ENCODE assay signal across 11 cellular contexts in genomic region chr17:64984181-64984580, GRCh38.
DNase-seq lines count a peak whose midpoint lies in the region; TF ChIP-seq lines count a peak whose summit lies in the region.
"Had no signal": no experiment of that assay in that cellular context is flagged by ENCODE, and none has a peak within 500 bp of the region (broad histone marks: within the 10 kb centered on the region; RNA-seq: fewer than 3 reads in every experiment).

No MANE protein-coding gene starts in this region.

- in situ Hi-C loops in mammary epithelial cell (cut with MboI; ENCODE audit: low sequenced_read_pairs in 2 of 2): loop anchor here in 1 of 2 donors (25.0 kb wide), 1 partner anchor 128 kb away; no protein-coding TSS in a partner anchor

- H3K4me1 Mint-ChIP-seq in dendritic cell treated with granulocyte-macrophage colony-stimulating factor and Interleukin-4, amounts not matched to agents 40 ng/mL and 50 ng/mL, for 4 days (ENCODE audit: low read depth): peaks cover 45% of the 10 kb centered on the region

- dilution Hi-C loops in mammary epithelial cell (cut with HindIII; ENCODE audit: low sequenced_read_pairs): no loop called here

- H3K27ac Mint-ChIP-seq in dendritic cell treated with granulocyte-macrophage colony-stimulating factor and Interleukin-4, amounts not matched to agents 40 ng/mL and 50 ng/mL, for 4 days: peak overlapping the region; percentile 3
- H3K27ac Mint-ChIP-seq: H9 had no signal

- no TSS peak for BruUV-seq in mammary epithelial cell (replicated peaks; lab: Mats Ljungman, UMichigan)

- H4K20me1 ChIP-seq in DOHH2 (ENCODE audit: control insufficient read depth, insufficient read depth, low read depth, low read length) (no peaks in the 10 kb centered on the region), OCI-LY3 (ENCODE audit: insufficient read depth, low read length) (no peaks in the 10 kb centered on the region), mammary epithelial cell (ENCODE audit: insufficient read depth, low read length) (no peaks in the 10 kb centered on the region)

- H3K36me3 ChIP-seq in DOHH2 (ENCODE audit: control insufficient read depth, low read length) (peaks cover 16% of the 10 kb centered on the region; the same call in 1 of the 2 replicates), OCI-LY3 (replicated peaks; ENCODE audit: low read depth, low read length) (no peaks in the 10 kb centered on the region), skeletal muscle tissue (ENCODE audit: control insufficient read depth in 3 of 3, insufficient read depth in 3 of 3, low read length in 3 of 3) (no peaks in the 10 kb centered on the region), mammary epithelial cell (ENCODE audit: insufficient read depth, low read length) (no peaks in the 10 kb centered on the region)

- WGBS in mammary epithelial cell (ENCODE audit: low coverage, missing lambda C conversion rate): 82% methylated on average over 3 of the region's 3 CpGs

- no peaks in the 10 kb centered on the region for H3K27me3 Mint-ChIP-seq in dendritic cell treated with granulocyte-macrophage colony-stimulating factor and Interleukin-4, amounts not matched to agents 40 ng/mL and 50 ng/mL, for 4 days

- intact Hi-C loops in dendritic cell treated with granulocyte-macrophage colony-stimulating factor and Interleukin-4, amounts not matched to agents 40 ng/mL and 50 ng/mL, for 4 days (cut with micrococcal nuclease): no loop called here
- intact Hi-C loops in mammary epithelial cell (cut with micrococcal nuclease): no loop called here

- DNase-seq in coronary artery (ENCODE audit: low spot score) (no peak), NCI-H69 (lab: John Stamatoyannopoulos, UW) (no peak), mammary epithelial cell (no peak), NOMO-1 treated with dmso at 0.1 percent for 144 hours (lab: John Stamatoyannopoulos, UW; ENCODE audit: unreplicated experiment) (no peak)
- DNase-seq: H9, left ventricle myocardium superior, NCI-H1436 had no signal

- CTCF ChIA-PET in mammary epithelial cell (lab: Charles Lee; ENCODE audit: low non-redundant PET): no interaction called here

- no peak overlapping the region for H3K4me3 Mint-ChIP-seq in dendritic cell treated with granulocyte-macrophage colony-stimulating factor and Interleukin-4, amounts not matched to agents 40 ng/mL and 50 ng/mL, for 4 days
- H3K4me3 Mint-ChIP-seq: H9 had no signal

- H3K9me3 ChIP-seq in DOHH2 (ENCODE audit: control insufficient read depth, insufficient read depth, low read length): no peaks in the 10 kb centered on the region
- no peaks in the 10 kb centered on the region for H3K9me3 ChIP-seq in OCI-LY3 (ENCODE audit: insufficient read depth, low read length)
- H3K9me3 ChIP-seq in skeletal muscle tissue (ENCODE audit: control insufficient read depth in 3 of 3, low read length in 3 of 3): no peaks in the 10 kb centered on the region
- H3K9me3 ChIP-seq in mammary epithelial cell (replicated peaks; ENCODE audit: insufficient read depth, low read length): no peaks in the 10 kb centered on the region

- H3K4me3 ChIP-seq in DOHH2 (ENCODE audit: low read length) (peak overlapping the region; percentile 65), OCI-LY3 (ENCODE audit: low read length) (peak overlapping the region; percentile 38; the same call in 1 of the 2 replicates), skeletal muscle tissue (ENCODE audit: low read length in 3 of 3) (no peak overlapping the region), coronary artery (no peak overlapping the region), mammary epithelial cell (replicated peaks in 1 of 3; ENCODE audit: insufficient read depth in 1 of 3, low read depth in 2 of 3, low read length in 3 of 3) (no peak overlapping the region)

- TF ChIP-seq CTCF in DOHH2 (IDR thresholded peaks at IDR 0.05; ENCODE audit: low read depth, low read length, poor library complexity, severe bottlenecking) (no peak), OCI-LY3 (IDR thresholded peaks at IDR 0.05; ENCODE audit: low read depth, low read length) (no peak), coronary artery (IDR thresholded peaks at IDR 0.05) (no peak), mammary epithelial cell (conservative IDR thresholded peaks at IDR 0.05 in 1 of 2, IDR thresholded peaks at IDR 0.05 in 1 of 2; ENCODE audit: extremely low read depth in 1 of 2, insufficient read depth in 1 of 2, low read depth in 1 of 2, low read length in 2 of 2) (no peak)

- H3K9me2 ChIP-seq in DOHH2 (replicated peaks; ENCODE audit: control insufficient read depth, low read length): no peaks in the 10 kb centered on the region

- peaks cover 59% of the 10 kb centered on the region for H3F3A ChIP-seq in DOHH2 (ENCODE audit: control insufficient read depth, insufficient read depth)

- H3K9ac ChIP-seq in OCI-LY3 (ENCODE audit: low read length) (peak overlapping the region; percentile 72), skeletal muscle tissue (ENCODE audit: low read depth in 1 of 3, low read length in 3 of 3) (no peak overlapping the region), mammary epithelial cell (ENCODE audit: insufficient read depth, low read length) (no peak overlapping the region)

- H3K79me2 ChIP-seq in DOHH2 (ENCODE audit: control insufficient read depth, low read length) (peaks cover 10% of the 10 kb centered on the region), OCI-LY3 (ENCODE audit: low read length) (no peaks in the 10 kb centered on the region), mammary epithelial cell (ENCODE audit: insufficient read depth, low read length) (no peaks in the 10 kb centered on the region)

- no peak overlapping the region for H2AFZ ChIP-seq in OCI-LY3 (ENCODE audit: low read depth, low read length)
- no peak overlapping the region for H2AFZ ChIP-seq in mammary epithelial cell (ENCODE audit: low read depth, low read length)

- no peaks in the 10 kb centered on the region for H3K9me3 Mint-ChIP-seq in dendritic cell treated with granulocyte-macrophage colony-stimulating factor and Interleukin-4, amounts not matched to agents 40 ng/mL and 50 ng/mL, for 4 days

- peak overlapping the region; percentile 94 for H3K27ac ChIP-seq in DOHH2 (ENCODE audit: low read depth, low read length)
- peak overlapping the region; percentile 94 for H3K27ac ChIP-seq in OCI-LY3 (ENCODE audit: low read length)
- peak overlapping the region; percentile 19 for H3K27ac ChIP-seq in skeletal muscle tissue (ENCODE audit: low read depth, low read length)
- H3K27ac ChIP-seq in coronary artery: no peak overlapping the region
- no peak overlapping the region for H3K27ac ChIP-seq in mammary epithelial cell (ENCODE audit: insufficient read depth, low read depth, low read length)

- H3K4me2 ChIP-seq in DOHH2 (ENCODE audit: low read length) (peak overlapping the region; percentile 93), OCI-LY3 (ENCODE audit: low read length) (peak overlapping the region; percentile 60), mammary epithelial cell (ENCODE audit: insufficient read depth, low read depth, low read length) (no peak overlapping the region)

- H3K27me3 ChIP-seq in DOHH2 (ENCODE audit: control insufficient read depth, low read length): no peaks in the 10 kb centered on the region
- no peaks in the 10 kb centered on the region for H3K27me3 ChIP-seq in OCI-LY3 (ENCODE audit: low read depth, low read length)
- H3K27me3 ChIP-seq in skeletal muscle tissue (ENCODE audit: control insufficient read depth in 3 of 3, insufficient read depth in 3 of 3, low read length in 3 of 3): no peaks in the 10 kb centered on the region
- H3K27me3 ChIP-seq in mammary epithelial cell (ENCODE audit: insufficient read depth, low read length): no peaks in the 10 kb centered on the region

- no peaks in the 10 kb centered on the region for H3K36me3 Mint-ChIP-seq in dendritic cell treated with granulocyte-macrophage colony-stimulating factor and Interleukin-4, amounts not matched to agents 40 ng/mL and 50 ng/mL, for 4 days (ENCODE audit: low read depth)

- H3K4me1 ChIP-seq in DOHH2 (ENCODE audit: control insufficient read depth, low read length) (peaks cover 98% of the 10 kb centered on the region), OCI-LY3 (ENCODE audit: low read length) (peaks cover 53% of the 10 kb centered on the region), skeletal muscle tissue (ENCODE audit: control insufficient read depth in 3 of 3, insufficient read depth in 3 of 3, low read length in 3 of 3) (peaks cover 7 to 16% (median 8%) of the 10 kb centered on the region in 3 donors), mammary epithelial cell (ENCODE audit: insufficient read depth, low read length) (peaks cover 7% of the 10 kb centered on the region)

Comparison
In these comparisons a context has a peak if more than half of its experiments do, and no peak if none do; other contexts are left out.
1. H3K27ac ChIP-seq: peak in DOHH2 (single experiment), OCI-LY3 (single experiment) and skeletal muscle tissue (single experiment); none in coronary artery (0 of 2) and mammary epithelial cell (single experiment).
2. H3K4me3 ChIP-seq: peak in DOHH2 (single experiment) and OCI-LY3 (single experiment); none in skeletal muscle tissue (0 of 3), coronary artery (single experiment) and mammary epithelial cell (0 of 3).